Comparison of ENCODE assay signal across 21 cellular contexts in the genomic region with DNA sequence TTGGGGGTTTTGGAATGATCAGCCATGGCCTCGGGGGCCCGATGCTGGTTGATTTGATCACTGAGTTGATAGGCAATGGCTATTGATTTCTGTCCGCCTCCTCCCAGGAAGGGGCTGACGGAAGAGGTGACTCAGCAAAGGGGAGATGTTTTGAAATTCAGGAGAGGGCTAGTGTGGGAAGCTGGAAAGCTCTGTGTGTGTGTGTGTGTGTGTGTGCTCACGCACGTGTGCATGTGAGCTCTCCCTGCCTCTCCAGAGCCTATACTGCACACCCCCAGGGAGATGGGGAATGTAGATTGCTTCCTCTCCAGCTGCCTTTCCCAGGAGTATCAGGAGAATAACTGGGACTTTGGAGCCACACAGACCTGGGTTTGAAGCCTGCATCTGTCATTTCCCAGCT.
DNase-seq lines count a peak whose midpoint lies in the region; ATAC-seq, FAIRE-seq and TF ChIP-seq lines count a peak whose summit lies in the region.
"Had no signal": no experiment of that assay in that cellular context is flagged by ENCODE, and none has a peak within 500 bp of the region (broad histone marks: within the 10 kb centered on the region; RNA-seq: fewer than 3 reads in every experiment).

No MANE protein-coding gene starts in this region.

- CTCF ChIA-PET in H1 (lab: Charles Lee; ENCODE audit: partially characterized antibody), result interaction anchor here (0.7 to 1.9 kb wide), 3 partner anchors 9 to 89 kb away, joined by 6 to 8 read pairs (median 6); no protein-coding TSS in a partner anchor

- peak overlapping the region; percentile 12; the same call in 1 of the 2 replicates for H4K8ac ChIP-seq in H1 (ENCODE audit: extremely low read depth, insufficient read depth, low read length)

- 0 out of 2 replicates have a peak overlapping the region, but pooled peaks have one; percentile 83 for H2BK20ac ChIP-seq in H1 (ENCODE audit: low read length)

- H3K4ac ChIP-seq in H1 (replicated peaks; ENCODE audit: insufficient read length, low read depth, low read length), result no peak overlapping the region

- no peak for DNase-seq in GM23338 (ENCODE audit: low spot score)
- DNase-seq in NCI-H2171 treated with DMSO at 0.1 percent for 48 hours (lab: John Stamatoyannopoulos, UW), result peak; percentile 38
- DNase-seq in H1 (ENCODE audit: low read depth in 1 of 2, low spot score in 2 of 2), result no peak
- DNase-seq in right lobe of liver, result peak in 1 of 3 donors; percentile 30
- DNase-seq in middle frontal gyrus (ENCODE audit: extremely low spot score, low spot score), result no peak
- no peak for DNase-seq in NCI-H2196 treated with DMSO at 0.1 percent for 48 hours (lab: John Stamatoyannopoulos, UW; ENCODE audit: unreplicated experiment)
- no peak for DNase-seq in occipital lobe (lab: John Stamatoyannopoulos, UW)
- DNase-seq: CD4-positive, alpha-beta memory T cell; DMS153; GF-D8; NCI-H1092 treated with DMSO at 0.1 percent for 48 hours; NCI-H146; NCI-H2029 treated with DMSO at 0.1 percent for 48 hours; NCI-H748 treated with DMSO at 0.1 percent for 48 hours; NK-92 treated with Interleukin-12 subunit alpha and Interleukin-12 subunit beta, amount 100 ng/mL, for 24 hours; SHP77 had no signal

- H3K79me2 ChIP-seq in GM23338 (replicated peaks; ENCODE audit: insufficient read depth) (no peaks in the 10 kb centered on the region; the same call in 1 of the 2 replicates), H1 (ENCODE audit: control insufficient read depth in 1 of 2, insufficient read depth in 2 of 2, low read length in 2 of 2) (no peaks in the 10 kb centered on the region; a peak in 1 of 4 replicates)

- H3K27ac ChIP-seq in GM23338 (ENCODE audit: low read depth) (no peak overlapping the region; the same call in 1 of the 2 replicates), H1 (ENCODE audit: low read depth, low read length) (no peak overlapping the region), right lobe of liver (no peak overlapping the region)
- H3K27ac ChIP-seq: BLaER1, HL-60 had no signal

- H4K20me1 ChIP-seq in GM23338 (replicated peaks; ENCODE audit: insufficient read depth) (no peaks in the 10 kb centered on the region), H1 (replicated peaks in 1 of 2; ENCODE audit: control insufficient read depth in 1 of 2, insufficient read depth in 2 of 2, low read length in 2 of 2) (peaks cover 0 to 2% of the 10 kb centered on the region in 2 experiments)
- H4K20me1 ChIP-seq: BLaER1 had no signal

- H3K27me3 Mint-ChIP-seq in GM23338 (ENCODE audit: insufficient read depth, low read depth, poor library complexity), result peaks cover 3% of the 10 kb centered on the region

- H3K9me3 ChIP-seq in H1 (ENCODE audit: insufficient read depth in 2 of 2, low read depth in 1 of 2, low read length in 1 of 2) (no peaks in the 10 kb centered on the region; a peak in 1 of 4 replicates), right lobe of liver (no peaks in the 10 kb centered on the region)
- H3K9me3 ChIP-seq: BLaER1 had no signal

- 0 out of 2 replicates have a peak overlapping the region, but pooled peaks have one; percentile 26 for H2BK5ac ChIP-seq in H1 (ENCODE audit: low read depth, low read length)

- H2BK15ac ChIP-seq in H1 (ENCODE audit: low read length), result peak overlapping the region; percentile 53; the same call in 1 of the 2 replicates

- no peak overlapping the region for H3K4me3 Mint-ChIP-seq in GM23338
- H3K4me3 Mint-ChIP-seq: CD4-positive, alpha-beta memory T cell had no signal

- H3K4me1 Mint-ChIP-seq in GM23338, result peaks cover 6% of the 10 kb centered on the region
- H3K4me1 Mint-ChIP-seq: CD4-positive, alpha-beta memory T cell had no signal

- H3K14ac ChIP-seq in H1 (ENCODE audit: insufficient read length), result no peak overlapping the region

- H3K4me3 ChIP-seq in GM23338 (no peak overlapping the region), H1 (ENCODE audit: extremely low read depth in 1 of 4, insufficient read depth in 2 of 4, low read depth in 3 of 4, low read length in 4 of 4) (no peak overlapping the region), right lobe of liver (no peak overlapping the region)
- H3K4me3 ChIP-seq: BLaER1 had no signal

- H3K36me3 ChIP-seq in GM23338 (ENCODE audit: insufficient read depth), result no peaks in the 10 kb centered on the region
- H3K36me3 ChIP-seq in H1 (ENCODE audit: control insufficient read depth in 2 of 4, insufficient read depth in 4 of 4, low read length in 3 of 4), result no peaks in the 10 kb centered on the region
- no peaks in the 10 kb centered on the region for H3K36me3 ChIP-seq in right lobe of liver
- H3K36me3 ChIP-seq: BLaER1 had no signal

- peaks cover 5% of the 10 kb centered on the region; the same call in 2 of the 3 replicates for H3K36me3 Mint-ChIP-seq in GM23338 (ENCODE audit: low read depth)
- H3K36me3 Mint-ChIP-seq: CD4-positive, alpha-beta memory T cell had no signal

- H2AK5ac ChIP-seq in H1 (ENCODE audit: low read depth, low read length), result peak overlapping the region; percentile 28

- POLR2A ChIA-PET in H1 (lab: Charles Lee; ENCODE audit: partially characterized antibody), result interaction anchor here (1.7 kb wide), 1 partner anchor 11 kb away, joined by 3 read pairs; no protein-coding TSS in a partner anchor

- H2BK120ac ChIP-seq in H1 (replicated peaks; ENCODE audit: low read depth, low read length), result no peak overlapping the region

- no peak overlapping the region for H3K23ac ChIP-seq in H1 (ENCODE audit: insufficient read length)

- no peak for TF ChIP-seq EP300 in H1 (IDR thresholded peaks at IDR 0.05; ENCODE audit: borderline replicate concordance in 1 of 2, low read depth in 2 of 2, low read length in 2 of 2)

- TF ChIP-seq RAD21 in H1 (IDR thresholded peaks at IDR 0.05 in 1 of 2, conservative IDR thresholded peaks at IDR 0.05 in 1 of 2; ENCODE audit: low read depth in 2 of 2, low read length in 2 of 2), result no peak

- ATAC-seq in GM23338 (no peak; the same call in 2 of the 3 replicates), right lobe of liver (peak; percentile 4 to 68 (median 20)), GM18909 (IDR thresholded peaks at IDR 0.05; ENCODE audit: poor library complexity, unreplicated experiment) (no peak)

- no peak overlapping the region for H4K91ac ChIP-seq in H1 (replicated peaks; ENCODE audit: insufficient read length, low read length)

- 88% methylated on average over 6 of the region's 6 CpGs; no CpG with 5 or more reads in 1 of the 2 experiments for WGBS in H1 (ENCODE audit: extremely low coverage in 1 of 2, insufficient coverage in 1 of 2, insufficient read length in 1 of 2, insufficient replicate concordance in 2 of 2, low coverage in 1 of 2, low lambda C conversion rate in 2 of 2, missing lambda C conversion rate in 1 of 2), 2 experiments
- WGBS in right lobe of liver (ENCODE audit: insufficient coverage, low coverage, low lambda C conversion rate, missing lambda C conversion rate), result 20% methylated on average over 4 of the region's 6 CpGs

- no peak overlapping the region for H3K9ac ChIP-seq in H1 (replicated peaks in 1 of 4; ENCODE audit: extremely low read depth in 1 of 4, low read depth in 3 of 4, low read length in 3 of 4)
- H3K9ac ChIP-seq: BLaER1 had no signal

- H3K4me1 ChIP-seq in GM23338 (ENCODE audit: insufficient read depth) (no peaks in the 10 kb centered on the region), H1 (replicated peaks in 1 of 4; ENCODE audit: control insufficient read depth in 3 of 4, insufficient read depth in 4 of 4, low read length in 3 of 4) (peaks cover 0 to 3% (median 0%) of the 10 kb centered on the region in 4 experiments; a peak in 3 of 7 replicates), right lobe of liver (peaks cover 0 to 31% (median 6%) of the 10 kb centered on the region in 4 donors)

- H3K9me2 ChIP-seq in GM23338 (ENCODE audit: insufficient read depth), result no peaks in the 10 kb centered on the region

- no peak for TF ChIP-seq POLR2A in H1 (IDR thresholded peaks at IDR 0.05; ENCODE audit: control extremely low read depth in 1 of 2, low read depth in 2 of 2, low read length in 2 of 2)
- TF ChIP-seq POLR2A in right lobe of liver (IDR thresholded peaks at IDR 0.05), result no peak

- H2AFZ ChIP-seq in GM23338, result no peak overlapping the region
- H2AFZ ChIP-seq in H1 (ENCODE audit: low read length), result no peak overlapping the region

- no peaks in the 10 kb centered on the region for H3K23me2 ChIP-seq in H1 (ENCODE audit: low read depth, low read length)

- no peaks in the 10 kb centered on the region for H3K27me3 ChIP-seq in GM23338 (ENCODE audit: insufficient read depth)
- no peaks in the 10 kb centered on the region for H3K27me3 ChIP-seq in H1 (replicated peaks in 1 of 4; ENCODE audit: control insufficient read depth in 3 of 4, extremely low read depth in 1 of 4, insufficient read depth in 3 of 4, low read length in 3 of 4)
- no peaks in the 10 kb centered on the region for H3K27me3 ChIP-seq in right lobe of liver
- H3K27me3 ChIP-seq: BLaER1 had no signal

- H3K27ac Mint-ChIP-seq in GM23338, result peak overlapping the region; percentile 57
- H3K27ac Mint-ChIP-seq: CD4-positive, alpha-beta memory T cell had no signal

- H3K9me3 Mint-ChIP-seq in GM23338, result no peaks in the 10 kb centered on the region; the same call in 2 of the 3 replicates

- no peak for FAIRE-seq in H1 (lab: Jason Lieb, UNC)
- FAIRE-seq: A204.1, HTR-8/SVneo had no signal

- TF ChIP-seq CTCF in GM23338 (conservative IDR thresholded peaks at IDR 0.05; ENCODE audit: low read depth in 2 of 2) (no peak), H1 (IDR thresholded peaks at IDR 0.05; ENCODE audit: control extremely low read depth in 1 of 3, insufficient read depth in 1 of 3, low read depth in 1 of 3, low read length in 3 of 3) (no peak), right lobe of liver (IDR thresholded peaks at IDR 0.05) (no peak)

- H4K5ac ChIP-seq in H1 (ENCODE audit: insufficient read length, low read depth, low read length), result no peak overlapping the region

- peaks cover 6% of the 10 kb centered on the region for H3K79me1 ChIP-seq in H1 (ENCODE audit: low read depth, low read length)

- no peak overlapping the region for H3K56ac ChIP-seq in H1 (replicated peaks; ENCODE audit: insufficient read length, low read depth, low read length)

- H3K4me2 ChIP-seq in GM23338, result no peak overlapping the region
- no peak overlapping the region for H3K4me2 ChIP-seq in H1 (ENCODE audit: insufficient read depth in 1 of 2, low read depth in 2 of 2, low read length in 2 of 2)
- H3K4me2 ChIP-seq: BLaER1 had no signal

- intact Hi-C loops in right lobe of liver (cut with DNase I), result no loop called here

- no peak overlapping the region for H3K18ac ChIP-seq in H1 (ENCODE audit: extremely low read depth, low read length)

- H3F3A ChIP-seq in GM23338 (replicated peaks; ENCODE audit: low read depth), result no peaks in the 10 kb centered on the region

- H2BK12ac ChIP-seq in H1 (ENCODE audit: low read depth, low read length), result no peak overlapping the region

TF ChIP-seq in GM23338, 12 proteins besides CTCF, POLR2A, EP300 and RAD21 (continues in another document):
- no peak for TF ChIP-seq ZNF114 (CRISPR knock-in tag; IDR thresholded peaks at IDR 0.05)

TF ChIP-seq in H1, 55 proteins besides CTCF, POLR2A, EP300 and RAD21 (continues in another document):
- TF ChIP-seq CBX8 (IDR thresholded peaks at IDR 0.05; ENCODE audit: borderline replicate concordance, low read depth, low read length) (no peak), SIX5 (IDR thresholded peaks at IDR 0.05; ENCODE audit: low read depth, low read length) (no peak), RXRA (IDR thresholded peaks at IDR 0.05; ENCODE audit: insufficient read depth, low read depth, low read length) (no peak), TEAD4 (IDR thresholded peaks at IDR 0.05; ENCODE audit: low read depth, low read length) (no peak), KDM1A (IDR thresholded peaks at IDR 0.05; ENCODE audit: borderline replicate concordance, low read length) (no peak)

Comparison
In these comparisons a context has a peak if more than half of its experiments do, and no peak if none do; other contexts are left out.
1. ATAC-seq: peak in right lobe of liver (4 of 4); none in GM23338 (single experiment) and GM18909 (single experiment).